In the genomic region with DNA sequence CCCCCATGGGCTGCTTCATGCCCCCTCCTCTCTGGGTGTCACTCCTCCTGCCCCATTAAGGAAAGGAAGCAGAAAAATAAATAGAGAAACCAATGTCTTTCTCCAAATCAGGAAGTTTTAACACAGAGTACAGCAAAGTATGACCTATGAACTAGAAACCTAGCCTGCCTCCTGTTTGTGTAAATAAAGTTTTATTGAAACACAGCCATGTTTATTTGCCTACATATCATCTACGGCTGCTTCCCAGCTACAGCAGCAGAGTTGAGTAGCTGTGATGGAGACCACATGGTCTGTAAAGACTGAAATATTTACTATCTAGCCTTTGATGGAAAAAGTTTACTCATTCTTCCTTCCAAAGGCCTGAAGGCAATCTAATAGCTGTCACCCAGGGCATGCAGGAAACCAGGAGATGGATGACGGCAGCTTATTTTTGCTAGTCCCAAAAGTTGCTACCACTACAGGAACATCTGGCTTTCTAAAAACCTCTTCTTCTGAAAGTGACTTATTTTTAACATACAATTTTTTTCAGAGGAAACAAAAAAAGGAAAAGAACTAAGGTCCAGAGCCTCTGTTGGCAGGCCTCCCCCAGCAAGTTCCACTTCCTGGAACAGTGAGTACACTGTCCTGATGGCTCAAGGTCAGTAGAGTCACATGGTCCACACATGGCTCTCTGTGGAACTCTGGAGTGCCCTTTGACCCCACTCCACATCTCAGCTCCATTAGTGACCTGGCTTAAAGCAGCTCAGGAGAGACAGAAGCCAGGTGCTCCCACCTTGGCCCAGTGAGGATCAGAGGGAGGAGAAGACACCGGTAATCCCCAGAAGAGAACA, we compare ENCODE assay signal across 15 cellular contexts.
"Had no signal": no experiment of that assay in that cellular context is flagged by ENCODE, and none has a peak within 500 bp of the region (broad histone marks: within the 10 kb centered on the region; RNA-seq: fewer than 3 reads in every experiment).

No MANE protein-coding gene starts in this region.

- H3K4me1 ChIP-seq: gastrocnemius medialis, SJSA1 had no signal

- H3K27me3 ChIP-seq: gastrocnemius medialis, SJSA1 had no signal

- H3K27ac ChIP-seq: epithelial cell of prostate, gastrocnemius medialis, SJSA1 had no signal

- H3K4me3 ChIP-seq: gastrocnemius medialis, SJSA1 had no signal

- FAIRE-seq: astrocyte had no signal

- H3K9me3 ChIP-seq: gastrocnemius medialis had no signal

- H3K36me3 ChIP-seq: gastrocnemius medialis, SJSA1 had no signal

- DNase-seq: activated CD4-positive, alpha-beta memory T cell treated with anti-CD3 and anti-CD28 coated beads, Interleukin-2, amount 10 ng/mL, durations not matched to agents 7 days and 5 days; activated CD4-positive, alpha-beta T cell treated with anti-CD3 and anti-CD28 coated beads for 1 hour; activated CD8-positive, alpha-beta memory T cell treated with anti-CD3 and anti-CD28 coated beads, Interleukin-2, amount 50 U/mL, for 4 hours; activated T-cell treated with anti-CD3 and anti-CD28 coated beads, Interleukin-2, amount 50 U/mL, for 72 hours; caudate nucleus; effector memory CD8-positive, alpha-beta T cell; gastrocnemius medialis; stimulated activated CD4-positive, alpha-beta T cell treated with anti-CD3 and anti-CD28 coated beads, Interleukin-2, amount 100 ng/mL, for 24 hours; stimulated activated naive CD4-positive, alpha-beta T cell; substantia nigra; T-helper 9 cell had no signal

- ATAC-seq: activated T-cell treated with anti-CD3 and anti-CD28 coated beads, Interleukin-2, amount 50 U/mL, for 72 hours; effector memory CD8-positive, alpha-beta T cell; gastrocnemius medialis; left colon had no signal
